ENCODE assay signal across 19 cellular contexts in the genomic region with DNA sequence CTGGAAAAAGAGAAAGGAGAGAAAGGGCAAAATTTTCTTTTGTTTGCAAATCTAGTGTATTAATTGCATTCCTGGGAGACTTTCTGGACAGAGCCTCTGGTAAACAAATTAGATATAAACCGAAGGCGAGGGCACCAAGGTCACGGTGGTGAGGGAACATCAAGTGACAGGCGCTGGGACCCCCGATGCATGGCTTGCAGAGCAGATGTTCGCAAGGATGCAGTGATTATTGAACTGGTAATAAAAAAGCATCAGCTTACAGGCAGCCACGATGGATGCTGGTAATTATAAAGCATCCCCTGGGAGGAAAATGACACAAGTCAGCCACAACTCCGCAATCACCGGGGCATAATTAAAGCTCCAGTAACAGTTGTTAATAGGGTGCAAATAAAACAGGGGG.
DNase-seq lines count a peak whose midpoint lies in the region; ATAC-seq and TF ChIP-seq lines count a peak whose summit lies in the region.
"Had no signal": no experiment of that assay in that cellular context is flagged by ENCODE, and none has a peak within 500 bp of the region (broad histone marks: within the 10 kb centered on the region; RNA-seq: fewer than 3 reads in every experiment).

No MANE protein-coding gene starts in this region.

- no peaks in the 10 kb centered on the region for H4K20me1 ChIP-seq in BLaER1 treated with 17β-estradiol and CSF1 and Interleukin-3, amounts not matched to agents 10 nM and 100 nM

- H3K9me3 Mint-ChIP-seq in glutamatergic neuron (ENCODE audit: unreplicated experiment), result peaks cover 5% of the 10 kb centered on the region
- H3K9me3 Mint-ChIP-seq: CD8-positive, alpha-beta T cell; T-cell had no signal

- H3K9ac ChIP-seq in BLaER1 treated with 17β-estradiol and CSF1 and Interleukin-3, amounts not matched to agents 10 nM and 100 nM, result no peak overlapping the region
- H3K9ac ChIP-seq: SK-N-SH had no signal

- DNase-seq in NCI-H1417 treated with DMSO at 0.1 percent for 48 hours (lab: John Stamatoyannopoulos, UW), result peak; percentile 78
- peak; percentile 89 for DNase-seq in NCI-H2171 treated with DMSO at 0.1 percent for 48 hours (lab: John Stamatoyannopoulos, UW)
- peak; percentile 47 for DNase-seq in glutamatergic neuron
- DNase-seq in cortex of kidney (lab: John Stamatoyannopoulos, UW), result no peak
- DNase-seq in RWPE1 (ENCODE audit: low spot score), result no peak
- DNase-seq: CD8-positive, alpha-beta T cell; DMS79 treated with DMSO at 0.1 percent for 48 hours; KBM-7; NCI-H187 treated with DMSO at 0.1 percent for 48 hours; NCI-H446; NCI-H774; SK-N-SH; T-cell; T-helper 9 cell had no signal

- no peaks in the 10 kb centered on the region for H3K36me3 ChIP-seq in BLaER1 treated with 17β-estradiol and CSF1 and Interleukin-3, amounts not matched to agents 10 nM and 100 nM

- H3K4me1 Mint-ChIP-seq in glutamatergic neuron (ENCODE audit: low read depth, unreplicated experiment), result peaks cover 14% of the 10 kb centered on the region
- H3K4me1 Mint-ChIP-seq: B cell, T-cell had no signal

- H3K27me3 ChIP-seq in BLaER1 treated with 17β-estradiol and CSF1 and Interleukin-3, amounts not matched to agents 10 nM and 100 nM, result no peaks in the 10 kb centered on the region

- no peak overlapping the region for H3K4me3 ChIP-seq in BLaER1 treated with 17β-estradiol and CSF1 and Interleukin-3, amounts not matched to agents 10 nM and 100 nM

- TF ChIP-seq CTCF in glutamatergic neuron (IDR thresholded peaks at IDR 0.05; ENCODE audit: partially characterized antibody, unreplicated experiment) (no peak), RWPE1 (conservative IDR thresholded peaks at IDR 0.05; ENCODE audit: low read depth) (no peak)

- POLR2A ChIA-PET in RWPE1 (lab: Yijun Ruan, JAX; ENCODE audit: low non-redundant PET), result no interaction called here

- H3K36me3 Mint-ChIP-seq in glutamatergic neuron (ENCODE audit: unreplicated experiment), result no peaks in the 10 kb centered on the region
- H3K36me3 Mint-ChIP-seq: CD8-positive, alpha-beta T cell; T-cell had no signal

- CTCF ChIA-PET in RWPE1 (lab: Yijun Ruan, JAX), result interaction anchor here (0.7 kb wide), 2 partner anchors 8 to 687 kb away, joined by 4 to 5 read pairs; no protein-coding TSS in a partner anchor

- H3K4me1 ChIP-seq in BLaER1 treated with 17β-estradiol and CSF1 and Interleukin-3, amounts not matched to agents 10 nM and 100 nM, result peaks cover 0 to 29% (median 7%) of the 10 kb centered on the region in 10 experiments; a peak in 13 of 20 replicates

- H3K27me3 Mint-ChIP-seq in glutamatergic neuron (ENCODE audit: unreplicated experiment), result peaks cover 7% of the 10 kb centered on the region
- H3K27me3 Mint-ChIP-seq: B cell had no signal

- peak overlapping the region in 9 of 11 experiments; percentile 5 to 53 (median 37); a peak in 14 of 22 replicates for H3K4me2 ChIP-seq in BLaER1 treated with 17β-estradiol and CSF1 and Interleukin-3, amounts not matched to agents 10 nM and 100 nM
- H3K4me2 ChIP-seq: SK-N-SH had no signal

- no peak overlapping the region for H3K27ac ChIP-seq in BLaER1 treated with 17β-estradiol and CSF1 and Interleukin-3, amounts not matched to agents 10 nM and 100 nM
- no peak overlapping the region for H3K27ac ChIP-seq in RWPE1

- ATAC-seq in GM21825 (IDR thresholded peaks at IDR 0.05; ENCODE audit: unreplicated experiment), result no peak
- ATAC-seq: CD8-positive, alpha-beta T cell; Panc1; Right ventricle myocardium inferior; T-cell had no signal

- H3K9me3 ChIP-seq in BLaER1 treated with 17β-estradiol and CSF1 and Interleukin-3, amounts not matched to agents 10 nM and 100 nM (replicated peaks in 1 of 11), result no peaks in the 10 kb centered on the region
- H3K9me3 ChIP-seq: SK-N-SH had no signal

- H3K4me3 Mint-ChIP-seq in glutamatergic neuron (ENCODE audit: unreplicated experiment), result peak overlapping the region; percentile 60
- H3K4me3 Mint-ChIP-seq: B cell; CD8-positive, alpha-beta T cell; T-cell had no signal

- H3K27ac Mint-ChIP-seq in glutamatergic neuron (ENCODE audit: unreplicated experiment), result peak overlapping the region; percentile 40
- H3K27ac Mint-ChIP-seq: B cell; CD8-positive, alpha-beta T cell; T-cell had no signal

Comparison
In these comparisons a context has a peak if more than half of its experiments do, and no peak if none do; other contexts are left out.
1. DNase-seq: peak in NCI-H1417 treated with DMSO at 0.1 percent for 48 hours (single experiment), NCI-H2171 treated with DMSO at 0.1 percent for 48 hours (single experiment) and glutamatergic neuron (single experiment); none in cortex of kidney (single experiment) and RWPE1 (single experiment).